3 cellular contexts compared by ENCODE assay signal in the genomic region with DNA sequence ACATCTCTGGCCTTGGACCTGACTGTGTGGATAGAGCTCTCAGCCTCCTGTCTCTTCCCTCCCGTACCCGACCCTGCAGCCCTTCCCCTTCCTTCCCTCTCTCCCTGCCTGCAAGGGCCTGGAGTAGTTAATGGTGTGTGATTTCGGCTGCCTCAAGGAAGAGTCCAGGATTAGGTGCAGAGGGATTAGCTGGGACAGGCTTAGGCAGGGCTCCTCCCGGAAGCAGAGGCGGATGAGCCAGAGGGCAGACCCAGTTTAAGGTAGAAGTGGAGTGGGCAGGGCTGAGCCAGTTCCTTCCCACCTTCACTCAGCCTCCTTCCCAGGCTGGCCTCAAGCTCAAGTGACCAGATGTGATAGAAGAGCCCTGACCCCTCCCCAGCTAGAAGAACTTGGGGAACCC.
TF ChIP-seq lines count a peak whose summit lies in the region.

No MANE protein-coding gene starts in this region.

TF ChIP-seq in HEK293, 187 proteins besides CTCF, POLR2A, EP300 and RAD21:
- TF ChIP-seq ZNF155 (tag by site-specific recombination; IDR thresholded peaks at IDR 0.05): no peak
- TF ChIP-seq SP3 (tag by site-specific recombination; IDR thresholded peaks at IDR 0.05): 0 out of 2 replicates have a peak, but pooled peaks have one; percentile 10
- peak; percentile 66 for TF ChIP-seq ZFHX2 (tag by site-specific recombination; conservative IDR thresholded peaks at IDR 0.05)
- TF ChIP-seq EGR2 (tag by site-specific recombination; IDR thresholded peaks at IDR 0.05; ENCODE audit: low read depth): peak; percentile 65
- TF ChIP-seq ZNF394 (tag by site-specific recombination; IDR thresholded peaks at IDR 0.05; ENCODE audit: borderline replicate concordance): peak; percentile 68; the same call in 1 of the 2 replicates
- peak; percentile 33 for TF ChIP-seq SP2 (tag by site-specific recombination; IDR thresholded peaks at IDR 0.05)
- no peak for TF ChIP-seq ZNF624 (tag by site-specific recombination; IDR thresholded peaks at IDR 0.05)

TF ChIP-seq in HepG2, 621 proteins besides CTCF, POLR2A, EP300 and RAD21:
- peak; percentile 58; the same call in 1 of the 2 replicates for TF ChIP-seq ZSCAN25 (CRISPR knock-in tag; IDR thresholded peaks at IDR 0.05)
- TF ChIP-seq, protein P1, sequence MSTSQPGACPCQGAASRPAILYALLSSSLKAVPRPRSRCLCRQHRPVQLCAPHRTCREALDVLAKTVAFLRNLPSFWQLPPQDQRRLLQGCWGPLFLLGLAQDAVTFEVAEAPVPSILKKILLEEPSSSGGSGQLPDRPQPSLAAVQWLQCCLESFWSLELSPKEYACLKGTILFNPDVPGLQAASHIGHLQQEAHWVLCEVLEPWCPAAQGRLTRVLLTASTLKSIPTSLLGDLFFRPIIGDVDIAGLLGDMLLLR (CRISPR knock-in tag; IDR thresholded peaks at IDR 0.05): no peak
TF ChIP-seq in HepG2: peak in this region for 1.

TF ChIP-seq in WTC11, 78 proteins besides CTCF, POLR2A, EP300 and RAD21:
- TF ChIP-seq JAZF1 (CRISPR knock-in tag; IDR thresholded peaks at IDR 0.05): no peak
